Comparison of ENCODE assay signal across 20 cellular contexts in genomic region chr2:190489475-190489874, GRCh38.
"Had no signal": no experiment of that assay in that cellular context is flagged by ENCODE, and none has a peak within 500 bp of the region (broad histone marks: within the 10 kb centered on the region; RNA-seq: fewer than 3 reads in every experiment).

No MANE protein-coding gene starts in this region.

- H3K4me3 Mint-ChIP-seq: dendritic cell treated with granulocyte-macrophage colony-stimulating factor and Interleukin-4, amounts not matched to agents 40 ng/mL and 50 ng/mL, for 4 days had no signal

- H3K4me1 ChIP-seq: tibial artery had no signal

- H3K27ac ChIP-seq: cardiac muscle cell, esophagus muscularis mucosa, gastroesophageal sphincter, heart left ventricle, psoas muscle, tibial artery had no signal

- H3K27ac Mint-ChIP-seq: dendritic cell treated with granulocyte-macrophage colony-stimulating factor and Interleukin-4, amounts not matched to agents 40 ng/mL and 50 ng/mL, for 4 days had no signal

- DNase-seq: activated CD8-positive, alpha-beta memory T cell treated with anti-CD3 and anti-CD28 coated beads for 24 hours; activated CD8-positive, alpha-beta memory T cell treated with anti-CD3 and anti-CD28 coated beads, Interleukin-2, amount 50 U/mL, for 48 hours; activated naive CD4-positive, alpha-beta T cell treated with anti-CD3 and anti-CD28 coated beads, Interleukin-2, amount 50 U/mL, for 16 hours; amniotic stem cell; effector CD8-positive, alpha-beta T cell; heart left ventricle; kidney; psoas muscle; right cardiac atrium; stimulated activated CD4-positive, alpha-beta T cell treated with anti-CD3 and anti-CD28 coated beads, Interleukin-2, amount 100 ng/mL, for 24 hours; stimulated activated naive CD8-positive, alpha-beta T cell treated with anti-CD3 and anti-CD28 coated beads, Interleukin-15, Interleukin-2, amounts not matched to agents 100 U/mL and 50 U/mL, for 24 hours; substantia nigra; tibial artery had no signal

- H3K4me3 ChIP-seq: cardiac muscle cell, esophagus muscularis mucosa, gastroesophageal sphincter, heart left ventricle, lung, psoas muscle, tibial artery had no signal

- H3K27me3 ChIP-seq: cardiac muscle cell, esophagus muscularis mucosa, gastroesophageal sphincter, heart left ventricle, tibial artery had no signal

- H3K27me3 Mint-ChIP-seq: dendritic cell treated with granulocyte-macrophage colony-stimulating factor and Interleukin-4, amounts not matched to agents 40 ng/mL and 50 ng/mL, for 4 days had no signal

- H3K36me3 ChIP-seq: cardiac muscle cell had no signal

- ATAC-seq: gastroesophageal sphincter; heart left ventricle; left lobe of liver; psoas muscle; right cardiac atrium; SK-N-SH treated with all-trans-retinoic acid at 6 μM for 48 hours; stimulated activated naive CD8-positive, alpha-beta T cell treated with anti-CD3 and anti-CD28 coated beads, Interleukin-15, Interleukin-2, amounts not matched to agents 100 U/mL and 50 U/mL, for 24 hours had no signal

- H3K9me3 ChIP-seq: esophagus muscularis mucosa, gastroesophageal sphincter, psoas muscle, tibial artery had no signal
